8 cellular contexts compared by ENCODE assay signal in genomic region chr16:57447142-57447962, GRCh38. TPM values are rescaled to one million over a fixed set of nuclear protein-coding genes. Genes with fewer than 3 reads are reported as not detected.
DNase-seq lines count a peak whose midpoint lies in the region; ATAC-seq and TF ChIP-seq lines count a peak whose summit lies in the region.

Gene CIAPIN1, minus strand, starts transcription at chr16:57447385. Its CDS starts 6,457 bp downstream, at chr16:57440928.
Gene COQ9, plus strand, starts transcription at chr16:57447479. Its CDS starts 27 bp downstream, at chr16:57447506.

- no peak for TF ChIP-seq CTCF in GM20000 (IDR thresholded peaks at IDR 0.05; ENCODE audit: extremely low read depth, missing control alignments)

- no peaks in the 10 kb centered on the region for H3K27me3 Mint-ChIP-seq in memory B cell

- no peaks in the 10 kb centered on the region for H3K9me3 Mint-ChIP-seq in memory B cell

- H3K27ac ChIP-seq in effector memory CD4-positive, alpha-beta T cell (ENCODE audit: insufficient read depth, low read length, poor library complexity, severe bottlenecking) = peak within 1 kb of the TSS; percentile 84

- peak within 1 kb of the TSS; percentile 92 for H3K4me3 Mint-ChIP-seq in memory B cell

- peaks cover 3% of the 10 kb centered on the region for H3K4me1 ChIP-seq in effector memory CD4-positive, alpha-beta T cell (ENCODE audit: control insufficient read depth, insufficient read depth, low read length, poor library complexity, severe bottlenecking)

- DNase-seq in COLO668 (lab: John Stamatoyannopoulos, UW; ENCODE audit: unreplicated experiment) (peak; percentile 97), GM20000 (ENCODE audit: low spot score) (peak; percentile 96), HT-29 (ENCODE audit: low spot score) (peak; percentile 92), NOMO-1 (lab: John Stamatoyannopoulos, UW; ENCODE audit: unreplicated experiment in 2 of 2) (peak; percentile 77 to 88), memory B cell (ENCODE audit: low spot score in 2 of 2) (peak; percentile 83 to 84)
- peak; percentile 80 to 91 (median 88) for DNase-seq in effector memory CD4-positive, alpha-beta T cell
- peak; percentile 84 for DNase-seq in stimulated activated CD8-positive, alpha-beta memory T cell treated with anti-CD3 and anti-CD28 coated beads, Interleukin-12 subunit alpha, Interleukin-12 subunit beta, amount 100 ng/mL, for 1 hour (ENCODE audit: low read depth)

- H3K36me3 ChIP-seq in effector memory CD4-positive, alpha-beta T cell (ENCODE audit: control insufficient read depth, insufficient read depth, low read length) = peaks cover under 1% of the 10 kb centered on the region

- H3K27me3 ChIP-seq in effector memory CD4-positive, alpha-beta T cell (replicated peaks; ENCODE audit: control insufficient read depth, insufficient read depth, low read length, poor library complexity, severe bottlenecking) = no peaks in the 10 kb centered on the region

- H3K4me3 ChIP-seq in effector memory CD4-positive, alpha-beta T cell (ENCODE audit: insufficient read depth, low read depth, low read length, poor library complexity, severe bottlenecking) = peak within 1 kb of the TSS; percentile 94

- no peaks in the 10 kb centered on the region for H3K9me3 ChIP-seq in effector memory CD4-positive, alpha-beta T cell (ENCODE audit: control insufficient read depth, low read length)

- peaks cover 11% of the 10 kb centered on the region for H3K4me1 Mint-ChIP-seq in memory B cell

- H3K36me3 Mint-ChIP-seq in memory B cell = peaks cover 4% of the 10 kb centered on the region

- CTCF ChIA-PET in activated CD8-positive, alpha-beta memory T cell treated with anti-CD3 and anti-CD28 coated beads for 36 hours (lab: Charles Lee) = interaction anchor here (0.8 to 4.3 kb wide), 7 partner anchors 10 to 150 kb away, joined by 4 to 28 read pairs (median 6); partner anchors contain the start of gene POLR2C

- POLR2A ChIA-PET in activated CD8-positive, alpha-beta memory T cell treated with anti-CD3 and anti-CD28 coated beads for 36 hours (lab: Charles Lee) = interaction anchor here (1.0 to 1.7 kb wide), 3 partner anchors 14 to 39 kb away, joined by 3 to 13 read pairs (median 5); partner anchors contain the start of genes DOK4 and POLR2C

- peak; percentile 97 for ATAC-seq in memory B cell (ENCODE audit: low read depth)

- peak within 1 kb of the TSS; percentile 96 for H3K27ac Mint-ChIP-seq in memory B cell

RNA-seq across cellular contexts. Expression of gene CIAPIN1, which starts in this region (rescaled TPM):
- 44.3 and 46.4 TPM in 2 replicates for total RNA-seq in HT-29 (2014; rRNA removed; shearing (Covaris generic))
- total RNA-seq in activated CD8-positive, alpha-beta memory T cell treated with anti-CD3 and anti-CD28 coated beads for 36 hours = 10 to 100 TPM; 71.6 to 74.0 TPM

RNA-seq across cellular contexts. Expression of gene COQ9, which starts in this region (rescaled TPM):
- total RNA-seq in HT-29 (2014; rRNA removed; shearing (Covaris generic)) = 54.1 and 65.4 TPM in 2 replicates
- total RNA-seq in activated CD8-positive, alpha-beta memory T cell treated with anti-CD3 and anti-CD28 coated beads for 36 hours = 10 to 100 TPM; 47.4 to 56.3 TPM

Comparison
In these comparisons a context has a peak if more than half of its experiments do, and no peak if none do; other contexts are left out.
1. Peak in every context shown above with its lines: DNase-seq, ATAC-seq, H3K4me3 ChIP-seq and H3K27ac ChIP-seq.